1 cellular context compared by ENCODE assay signal in genomic region chr19:8208119-8208709, GRCh38.
A peak's percentile ranks its signal among the peaks of the same experiment; 100 is the strongest.
TF ChIP-seq lines count a peak whose summit lies in the region.

No MANE protein-coding gene starts in this region.

TF ChIP-seq in HepG2, 621 proteins besides CTCF, POLR2A, EP300 and RAD21 (continued from another document and continues in another):
- TF ChIP-seq FOXP4 (CRISPR knock-in tag; IDR thresholded peaks at IDR 0.05) (no peak), JUND (CRISPR knock-in tag; IDR thresholded peaks at IDR 0.05) (no peak), GMEB1 (CRISPR knock-in tag; IDR thresholded peaks at IDR 0.05; ENCODE audit: borderline replicate concordance) (no peak), MYPOP (CRISPR knock-in tag; IDR thresholded peaks at IDR 0.05) (0 out of 2 replicates have a peak, but pooled peaks have one; percentile 14), HMG20B (CRISPR knock-in tag; conservative IDR thresholded peaks at IDR 0.05) (0 out of 2 replicates have a peak, but pooled peaks have one; percentile 22), ZNF552 (CRISPR knock-in tag; IDR thresholded peaks at IDR 0.05; ENCODE audit: borderline replicate concordance) (no peak), ZNF704 (CRISPR knock-in tag; IDR thresholded peaks at IDR 0.05; ENCODE audit: borderline replicate concordance) (peak; percentile 77; the same call in 1 of the 2 replicates), ZNF770 (CRISPR knock-in tag; IDR thresholded peaks at IDR 0.05) (peak; percentile 6; the same call in 1 of the 2 replicates), ZNF792 (CRISPR knock-in tag; IDR thresholded peaks at IDR 0.05) (no peak), ZNF629 (CRISPR knock-in tag; conservative IDR thresholded peaks at IDR 0.05) (peak; percentile 77), ZNF281 (CRISPR knock-in tag; IDR thresholded peaks at IDR 0.05; ENCODE audit: borderline replicate concordance) (peak; percentile 52; the same call in 1 of the 2 replicates), ISL2 (CRISPR knock-in tag; IDR thresholded peaks at IDR 0.05) (no peak), ZNF564 (CRISPR knock-in tag; IDR thresholded peaks at IDR 0.05) (0 out of 2 replicates have a peak, but pooled peaks have one; percentile 24), LCORL (IDR thresholded peaks at IDR 0.05) (no peak), LCORL (CRISPR knock-in tag; IDR thresholded peaks at IDR 0.05) (peak; percentile 56), CEBPB (IDR thresholded peaks at IDR 0.05; ENCODE audit: borderline replicate concordance, low read depth, low read length) (no peak), ARNT2 (CRISPR knock-in tag; IDR thresholded peaks at IDR 0.05; ENCODE audit: low read depth) (no peak), ZNF574 (CRISPR knock-in tag; IDR thresholded peaks at IDR 0.05) (0 out of 2 replicates have a peak, but pooled peaks have one; percentile 9), PCBP1 (IDR thresholded peaks at IDR 0.05; ENCODE audit: borderline replicate concordance, low read depth, low read length) (peak; percentile 77), SALL1 (CRISPR knock-in tag; IDR thresholded peaks at IDR 0.05) (peak; percentile 32; the same call in 1 of the 2 replicates), ZMYM2 (CRISPR knock-in tag; IDR thresholded peaks at IDR 0.05) (no peak), LBX2 (CRISPR knock-in tag; IDR thresholded peaks at IDR 0.05; ENCODE audit: borderline replicate concordance) (no peak), ZNF503 (CRISPR knock-in tag; IDR thresholded peaks at IDR 0.05) (no peak; the same call in 1 of the 2 replicates), BRF2 (CRISPR knock-in tag; IDR thresholded peaks at IDR 0.05) (0 out of 2 replicates have a peak, but pooled peaks have one; percentile 48), GLI4 (CRISPR knock-in tag; IDR thresholded peaks at IDR 0.05; ENCODE audit: borderline replicate concordance) (no peak), PBX2 (CRISPR knock-in tag; IDR thresholded peaks at IDR 0.05) (no peak), ZBTB39 (CRISPR knock-in tag; IDR thresholded peaks at IDR 0.05) (peak; percentile 34; the same call in 1 of the 2 replicates), MEF2D (CRISPR knock-in tag; IDR thresholded peaks at IDR 0.05) (no peak; the same call in 1 of the 2 replicates), ZMYM3 (CRISPR knock-in tag; IDR thresholded peaks at IDR 0.05) (peak; percentile 22), MZF1 (CRISPR knock-in tag; IDR thresholded peaks at IDR 0.05; ENCODE audit: borderline replicate concordance) (no peak), ZNF329 (CRISPR knock-in tag; IDR thresholded peaks at IDR 0.05; ENCODE audit: low read depth) (no peak), KDM3A (CRISPR knock-in tag; IDR thresholded peaks at IDR 0.05; ENCODE audit: low read depth) (no peak), ZMYM4 (CRISPR knock-in tag; IDR thresholded peaks at IDR 0.05) (no peak), RARA (CRISPR knock-in tag; IDR thresholded peaks at IDR 0.05) (peak; percentile 62)
